2 cellular contexts compared by ENCODE assay signal in the genomic region with DNA sequence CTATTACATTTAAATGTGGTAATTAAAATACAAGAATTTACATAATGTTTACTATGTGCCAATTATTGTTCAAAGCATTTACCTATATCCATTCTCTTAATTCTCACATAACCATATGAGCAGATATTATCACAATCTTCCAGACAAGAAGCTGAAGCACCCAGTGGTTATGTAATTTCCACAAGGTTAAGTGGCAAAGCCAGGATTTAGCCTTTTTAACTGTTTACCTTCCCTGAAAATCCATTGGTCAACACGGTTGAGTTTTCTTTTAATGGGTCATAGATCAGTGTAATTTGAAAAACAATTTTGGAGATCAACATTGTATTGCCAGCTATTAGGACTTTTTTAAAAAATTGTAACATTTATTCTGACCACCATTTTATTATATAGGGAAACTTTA.
A peak's percentile ranks its signal among the peaks of the same experiment; 100 is the strongest.
TF ChIP-seq lines count a peak whose summit lies in the region.

No MANE protein-coding gene starts in this region.

TF ChIP-seq in H1, 55 proteins besides CTCF, POLR2A, EP300 and RAD21:
- no peak for TF ChIP-seq POLR2AphosphoS5 (IDR thresholded peaks at IDR 0.05; ENCODE audit: low read depth, low read length)
- TF ChIP-seq ATF2 (IDR thresholded peaks at IDR 0.05; ENCODE audit: low read length) = no peak
- no peak for TF ChIP-seq NRF1 (IDR thresholded peaks at IDR 0.05; ENCODE audit: low read depth, low read length)
- TF ChIP-seq SUZ12 (IDR thresholded peaks at IDR 0.05; ENCODE audit: low read length) = no peak
- TF ChIP-seq BCL11A (IDR thresholded peaks at IDR 0.05; ENCODE audit: low read depth in 2 of 2, low read length in 2 of 2) = no peak

TF ChIP-seq in HepG2, 621 proteins besides CTCF, POLR2A, EP300 and RAD21:
- 0 out of 2 replicates have a peak, but pooled peaks have one; percentile 7 for TF ChIP-seq HNF4A (CRISPR knock-in tag; IDR thresholded peaks at IDR 0.05)
- TF ChIP-seq HBP1 (CRISPR knock-in tag; IDR thresholded peaks at IDR 0.05; ENCODE audit: low read depth) = no peak
- TF ChIP-seq BCL6 (CRISPR knock-in tag; IDR thresholded peaks at IDR 0.05) = peak; percentile 95
- 0 out of 2 replicates have a peak, but pooled peaks have one; percentile 10 for TF ChIP-seq ARID5B (CRISPR knock-in tag; IDR thresholded peaks at IDR 0.05)
- 0 out of 2 replicates have a peak, but pooled peaks have one; percentile 18 for TF ChIP-seq MIXL1 (CRISPR knock-in tag; IDR thresholded peaks at IDR 0.05)
- TF ChIP-seq, protein P1, sequence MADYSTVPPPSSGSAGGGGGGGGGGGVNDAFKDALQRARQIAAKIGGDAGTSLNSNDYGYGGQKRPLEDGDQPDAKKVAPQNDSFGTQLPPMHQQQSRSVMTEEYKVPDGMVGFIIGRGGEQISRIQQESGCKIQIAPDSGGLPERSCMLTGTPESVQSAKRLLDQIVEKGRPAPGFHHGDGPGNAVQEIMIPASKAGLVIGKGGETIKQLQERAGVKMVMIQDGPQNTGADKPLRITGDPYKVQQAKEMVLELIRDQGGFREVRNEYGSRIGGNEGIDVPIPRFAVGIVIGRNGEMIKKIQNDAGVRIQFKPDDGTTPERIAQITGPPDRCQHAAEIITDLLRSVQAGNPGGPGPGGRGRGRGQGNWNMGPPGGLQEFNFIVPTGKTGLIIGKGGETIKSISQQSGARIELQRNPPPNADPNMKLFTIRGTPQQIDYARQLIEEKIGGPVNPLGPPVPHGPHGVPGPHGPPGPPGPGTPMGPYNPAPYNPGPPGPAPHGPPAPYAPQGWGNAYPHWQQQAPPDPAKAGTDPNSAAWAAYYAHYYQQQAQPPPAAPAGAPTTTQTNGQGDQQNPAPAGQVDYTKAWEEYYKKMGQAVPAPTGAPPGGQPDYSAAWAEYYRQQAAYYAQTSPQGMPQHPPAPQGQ (CRISPR knock-in tag; IDR thresholded peaks at IDR 0.05; ENCODE audit: borderline replicate concordance) = no peak
- TF ChIP-seq ZNF652 (CRISPR knock-in tag; IDR thresholded peaks at IDR 0.05; ENCODE audit: borderline replicate concordance, low read depth) = peak; percentile 80
- TF ChIP-seq RARA (CRISPR knock-in tag; IDR thresholded peaks at IDR 0.05) = peak; percentile 50
